Comparison of ENCODE assay signal across 23 cellular contexts in genomic region chr3:22859618-22860017, GRCh38.
DNase-seq lines count a peak whose midpoint lies in the region.
"Had no signal": no experiment of that assay in that cellular context is flagged by ENCODE, and none has a peak within 500 bp of the region (broad histone marks: within the 10 kb centered on the region; RNA-seq: fewer than 3 reads in every experiment).

No MANE protein-coding gene starts in this region.

- no peak overlapping the region for H3K56ac ChIP-seq in mesendoderm (ENCODE audit: low read length)

- H2BK5ac ChIP-seq in mesendoderm (ENCODE audit: low read length), result no peak overlapping the region

- no peaks in the 10 kb centered on the region for H3K4me1 ChIP-seq in mesendoderm (ENCODE audit: control insufficient read depth, low read depth, low read length)
- H3K4me1 ChIP-seq: A549; BLaER1 treated with 17β-estradiol and CSF1 and Interleukin-3, amounts not matched to agents 10 nM and 100 nM; Caco-2 had no signal

- H3K79me2 ChIP-seq in mesendoderm (ENCODE audit: control insufficient read depth, insufficient read depth, low read length), result no peaks in the 10 kb centered on the region

- DNase-seq in DMS53 (lab: John Stamatoyannopoulos, UW) (peak; percentile 0), DMS53 treated with DMSO at 0.1 percent for 48 hours (lab: John Stamatoyannopoulos, UW; ENCODE audit: unreplicated experiment) (no peak), NCI-H748 (lab: John Stamatoyannopoulos, UW; ENCODE audit: unreplicated experiment) (peak; percentile 6), NCI-H748 treated with DMSO at 0.1 percent for 48 hours (lab: John Stamatoyannopoulos, UW) (no peak), mesendoderm (no peak), DMS 273 (lab: John Stamatoyannopoulos, UW; ENCODE audit: unreplicated experiment) (no peak)
- no peak for DNase-seq in stimulated activated CD4-positive, alpha-beta T cell treated with anti-CD3 and anti-CD28 coated beads, Interleukin-1b, Interleukin-23, amount 100 ng/mL, for 48 hours
- DNase-seq: AML-193; Caco-2; Calu3; CD4-positive, alpha-beta T cell; CD8-positive, alpha-beta T cell; DMS 273 treated with DMSO at 0.1 percent for 48 hours; DMS153; DMS79; DND-41; EL; GDM1 had no signal

- peak overlapping the region; percentile 28 for H3K18ac ChIP-seq in mesendoderm (ENCODE audit: low read length)

- H3K4me2 ChIP-seq in mesendoderm (ENCODE audit: low read length), result no peak overlapping the region
- H3K4me2 ChIP-seq: A549; BLaER1 treated with 17β-estradiol and CSF1 and Interleukin-3, amounts not matched to agents 10 nM and 100 nM had no signal

- H3K27me3 ChIP-seq in mesendoderm (ENCODE audit: insufficient read depth, low read length, poor library complexity), result no peaks in the 10 kb centered on the region
- H3K27me3 ChIP-seq: BLaER1 treated with 17β-estradiol and CSF1 and Interleukin-3, amounts not matched to agents 10 nM and 100 nM had no signal

- H3K9ac ChIP-seq in mesendoderm (ENCODE audit: low read length), result no peak overlapping the region
- H3K9ac ChIP-seq: BLaER1 treated with 17β-estradiol and CSF1 and Interleukin-3, amounts not matched to agents 10 nM and 100 nM had no signal

- no peaks in the 10 kb centered on the region for H3K36me3 ChIP-seq in mesendoderm (ENCODE audit: control insufficient read depth, insufficient read depth, low read length)
- H3K36me3 ChIP-seq: BLaER1 treated with 17β-estradiol and CSF1 and Interleukin-3, amounts not matched to agents 10 nM and 100 nM had no signal

- H3K79me1 ChIP-seq in mesendoderm (ENCODE audit: low read length), result no peaks in the 10 kb centered on the region

- no peak overlapping the region for H3K4me3 ChIP-seq in mesendoderm (ENCODE audit: low read length)
- H3K4me3 ChIP-seq: A549; BLaER1 treated with 17β-estradiol and CSF1 and Interleukin-3, amounts not matched to agents 10 nM and 100 nM; GM12878 had no signal

- no peak overlapping the region for H4K8ac ChIP-seq in mesendoderm (ENCODE audit: low read depth, low read length)

- no peak overlapping the region for H2BK120ac ChIP-seq in mesendoderm (ENCODE audit: low read depth, low read length)

- no peak overlapping the region for H3K4ac ChIP-seq in mesendoderm (ENCODE audit: low read depth, low read length)

- no peak overlapping the region for H2BK15ac ChIP-seq in mesendoderm (replicated peaks; ENCODE audit: low read depth)

- no peak overlapping the region for H2AK5ac ChIP-seq in mesendoderm (ENCODE audit: low read length)

- no peak overlapping the region for H4K5ac ChIP-seq in mesendoderm (ENCODE audit: low read length)

- no peak overlapping the region for H3K27ac ChIP-seq in mesendoderm (ENCODE audit: low read depth, low read length)
- H3K27ac ChIP-seq: 22Rv1; A549; BLaER1 treated with 17β-estradiol and CSF1 and Interleukin-3, amounts not matched to agents 10 nM and 100 nM; C4-2B had no signal

- no peak overlapping the region for H3K23ac ChIP-seq in mesendoderm (ENCODE audit: low read length)

Comparison
In these comparisons a context has a peak if more than half of its experiments do, and no peak if none do; other contexts are left out.
1. DNase-seq: peak in DMS53 (single experiment) and NCI-H748 (single experiment); none in DMS53 treated with DMSO at 0.1 percent for 48 hours (single experiment), NCI-H748 treated with DMSO at 0.1 percent for 48 hours (single experiment), mesendoderm (single experiment), DMS 273 (single experiment) and stimulated activated CD4-positive, alpha-beta T cell treated with anti-CD3 and anti-CD28 coated beads, Interleukin-1b, Interleukin-23, amount 100 ng/mL, for 48 hours (single experiment).